ENCODE assay signal across 19 cellular contexts in the genomic region with DNA sequence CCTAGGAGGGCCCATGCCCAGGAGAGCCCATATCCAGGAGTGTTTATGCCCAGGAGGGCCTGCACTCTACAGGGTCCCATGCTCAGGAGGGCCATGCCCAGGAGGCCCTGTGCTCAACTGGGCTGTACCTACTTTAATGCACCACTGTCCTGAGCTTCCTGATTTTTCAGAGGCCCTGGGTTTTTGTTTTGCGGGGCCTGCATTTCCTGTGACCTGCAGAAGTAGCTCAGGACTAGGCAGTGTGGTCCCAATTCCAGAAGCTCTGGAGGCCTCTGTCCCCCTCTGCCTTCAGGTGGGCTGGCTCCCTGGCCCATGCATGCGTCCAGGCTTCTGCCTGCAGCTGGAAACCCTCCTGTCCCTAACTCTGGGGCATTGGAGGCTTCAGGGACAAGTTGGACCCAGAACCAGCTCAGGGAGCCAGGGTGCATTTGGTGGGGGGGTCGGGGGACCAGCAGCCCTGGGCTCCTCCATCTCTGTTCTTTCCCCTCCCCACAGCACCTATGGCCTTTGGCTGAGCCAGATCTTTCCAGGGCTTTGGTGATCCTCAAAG. TPM values are rescaled to one million over a fixed set of nuclear protein-coding genes. Genes with fewer than 3 reads are reported as not detected.
A peak's percentile ranks its signal among the peaks of the same experiment; 100 is the strongest.
DNase-seq lines count a peak whose midpoint lies in the region; ATAC-seq and TF ChIP-seq lines count a peak whose summit lies in the region.
"Had no signal": no experiment of that assay in that cellular context is flagged by ENCODE, and none has a peak within 500 bp of the region (broad histone marks: within the 10 kb centered on the region; RNA-seq: fewer than 3 reads in every experiment).

No MANE protein-coding gene starts in this region.

- H3K27ac ChIP-seq in HL-60 (replicated peaks) (peak overlapping the region; percentile 37; the same call in 1 of the 2 replicates), right lobe of liver (no peak overlapping the region), sigmoid colon (no peak overlapping the region), gastrocnemius medialis (no peak overlapping the region)

- no peaks in the 10 kb centered on the region for H3K27me3 ChIP-seq in HL-60 (ENCODE audit: insufficient read depth, poor library complexity, severe bottlenecking)
- no peaks in the 10 kb centered on the region for H3K27me3 ChIP-seq in right lobe of liver
- peaks cover 0 to 5% (median 0%) of the 10 kb centered on the region in 3 donors for H3K27me3 ChIP-seq in sigmoid colon
- peaks cover 0 to 3% (median 0%) of the 10 kb centered on the region in 3 donors for H3K27me3 ChIP-seq in gastrocnemius medialis

- TF ChIP-seq POLR2A in right lobe of liver (IDR thresholded peaks at IDR 0.05) = no peak
- TF ChIP-seq POLR2A in sigmoid colon (IDR thresholded peaks at IDR 0.05) = no peak
- TF ChIP-seq POLR2A in gastrocnemius medialis (IDR thresholded peaks at IDR 0.05) = no peak

- peak; percentile 4 for DNase-seq in D341Med (ENCODE audit: low spot score)
- DNase-seq in HL-60 (ENCODE audit: low read depth in 1 of 2, low spot score in 1 of 2) = peak in 1 of 2 experiments; percentile 42
- peak in 2 of 3 donors; percentile 23 to 32 for DNase-seq in right lobe of liver
- peak; percentile 18 for DNase-seq in sigmoid colon
- DNase-seq in gastrocnemius medialis = no peak
- DNase-seq in NCI-H774 (lab: John Stamatoyannopoulos, UW) = no peak
- DNase-seq: ACHN, C1 segment of cervical spinal cord, DMS79, IMR-90, NCI-H1417 treated with DMSO at 0.1 percent for 48 hours, NCI-H1930, NCI-H345, NCI-H524 treated with DMSO at 0.1 percent for 48 hours had no signal

- H3K9me3 ChIP-seq in right lobe of liver (no peaks in the 10 kb centered on the region), sigmoid colon (peaks cover 0 to 3% (median 0%) of the 10 kb centered on the region in 4 donors), gastrocnemius medialis (no peaks in the 10 kb centered on the region)

- TF ChIP-seq EP300 in sigmoid colon (IDR thresholded peaks at IDR 0.05) = no peak

- H3K36me3 ChIP-seq in right lobe of liver (no peaks in the 10 kb centered on the region), sigmoid colon (no peaks in the 10 kb centered on the region), gastrocnemius medialis (no peaks in the 10 kb centered on the region)

- H3K4me1 ChIP-seq in right lobe of liver = no peaks in the 10 kb centered on the region
- H3K4me1 ChIP-seq in sigmoid colon = no peaks in the 10 kb centered on the region
- H3K4me1 ChIP-seq in gastrocnemius medialis = peaks cover 0 to 15% of the 10 kb centered on the region in 2 donors

- no peak for TF ChIP-seq CTCF in HL-60 (IDR thresholded peaks at IDR 0.05; ENCODE audit: insufficient read depth, low read length)
- no peak for TF ChIP-seq CTCF in right lobe of liver (IDR thresholded peaks at IDR 0.05)
- no peak for TF ChIP-seq CTCF in sigmoid colon (IDR thresholded peaks at IDR 0.05)
- TF ChIP-seq CTCF in gastrocnemius medialis (IDR thresholded peaks at IDR 0.05 in 4 of 5, conservative IDR thresholded peaks at IDR 0.05 in 1 of 5) = no peak

- intact Hi-C loops in right lobe of liver (cut with DNase I) (no loop called here), sigmoid colon (cut with DNase I) (no loop called here), gastrocnemius medialis (cut with DNase I; ENCODE audit: low total_unique reads) (no loop called here)

- H3K4me3 ChIP-seq in HL-60 (replicated peaks; ENCODE audit: insufficient read depth, low read length) (no peak overlapping the region), right lobe of liver (no peak overlapping the region), sigmoid colon (no peak overlapping the region), gastrocnemius medialis (no peak overlapping the region)

- in situ Hi-C loops in gastrocnemius medialis (cut with MboI; ENCODE audit: low sequenced_read_pairs in 4 of 4) = no loop called here

- no peak for ATAC-seq in right lobe of liver
- no peak for ATAC-seq in gastrocnemius medialis
- no peak for ATAC-seq in HG02610 (IDR thresholded peaks at IDR 0.05; ENCODE audit: unreplicated experiment)
- ATAC-seq: Panc1 had no signal

- 33% methylated on average over 1 of the region's 3 CpGs for WGBS in right lobe of liver (ENCODE audit: insufficient coverage, low coverage, low lambda C conversion rate, missing lambda C conversion rate)
- WGBS in sigmoid colon, 2 donors = 74 to 76% methylated on average over 3 of the region's 3 CpGs

RNA-seq across cellular contexts. Expression of a gene that starts 10.8 kb away (rescaled TPM):
- 1 to 10 TPM in 2 of 6 experiments, under 1 TPM in 4; 0.11 to 1.2 (median 0.72) TPM for total RNA-seq in right lobe of liver
- total RNA-seq in sigmoid colon = 1 to 10 TPM; 1.3 to 7.8 (median 3.5) TPM
- polyA plus RNA-seq in sigmoid colon = 10 to 100 TPM; 28.2 to 76.6 (median 33.0) TPM
- 1 to 10 TPM in 1 of 4 donors, under 1 TPM in 3; 0.72 to 1.8 (median 0.87) TPM for total RNA-seq in gastrocnemius medialis
- total RNA-seq: IMR-90 had no signal

RNA-seq across cellular contexts. Expression of a gene that starts 46.6 kb away (rescaled TPM):
- total RNA-seq in right lobe of liver = not detected
- not detected for total RNA-seq in sigmoid colon
- 1 to 10 TPM in 2 of 3 donors, not detected in 1; 1.2 to 5.5 TPM for polyA plus RNA-seq in sigmoid colon
- not detected for total RNA-seq in gastrocnemius medialis
- total RNA-seq: H4, HT1080, IMR-90, M059J had no signal
- polyA plus RNA-seq: IMR-90 had no signal

RNA-seq across cellular contexts. Expression of a gene that starts 49.5 kb away (rescaled TPM):
- total RNA-seq in right lobe of liver = 10 to 100 TPM in 2 of 6 experiments, 1 to 10 TPM in 4; 7.2 to 13.8 (median 9.1) TPM
- total RNA-seq in sigmoid colon = 10 to 100 TPM; 10.5 to 27.7 (median 16.3) TPM
- polyA plus RNA-seq in sigmoid colon = 10 to 100 TPM; 11.4 to 33.0 (median 16.4) TPM
- 10 to 100 TPM in 1 of 4 donors, 1 to 10 TPM in 3; 6.8 to 12.2 (median 7.5) TPM for total RNA-seq in gastrocnemius medialis

RNA-seq across cellular contexts. Expression of a gene that starts 55.6 kb away (rescaled TPM):
- total RNA-seq in right lobe of liver = not detected
- total RNA-seq in sigmoid colon = not detected
- 1 to 10 TPM in 2 of 3 donors, not detected in 1; 3.0 to 7.4 TPM for polyA plus RNA-seq in sigmoid colon
- not detected for total RNA-seq in gastrocnemius medialis
- total RNA-seq: H4, HT1080, IMR-90, M059J had no signal
- polyA plus RNA-seq: IMR-90 had no signal

Comparison
In these comparisons a context has a peak if more than half of its experiments do, and no peak if none do; other contexts are left out.
1. DNase-seq: peak in D341Med (single experiment), right lobe of liver (2 of 3) and sigmoid colon (single experiment); none in gastrocnemius medialis (0 of 2) and NCI-H774 (single experiment).